ENCODE assay signal across 8 cellular contexts in the genomic region with DNA sequence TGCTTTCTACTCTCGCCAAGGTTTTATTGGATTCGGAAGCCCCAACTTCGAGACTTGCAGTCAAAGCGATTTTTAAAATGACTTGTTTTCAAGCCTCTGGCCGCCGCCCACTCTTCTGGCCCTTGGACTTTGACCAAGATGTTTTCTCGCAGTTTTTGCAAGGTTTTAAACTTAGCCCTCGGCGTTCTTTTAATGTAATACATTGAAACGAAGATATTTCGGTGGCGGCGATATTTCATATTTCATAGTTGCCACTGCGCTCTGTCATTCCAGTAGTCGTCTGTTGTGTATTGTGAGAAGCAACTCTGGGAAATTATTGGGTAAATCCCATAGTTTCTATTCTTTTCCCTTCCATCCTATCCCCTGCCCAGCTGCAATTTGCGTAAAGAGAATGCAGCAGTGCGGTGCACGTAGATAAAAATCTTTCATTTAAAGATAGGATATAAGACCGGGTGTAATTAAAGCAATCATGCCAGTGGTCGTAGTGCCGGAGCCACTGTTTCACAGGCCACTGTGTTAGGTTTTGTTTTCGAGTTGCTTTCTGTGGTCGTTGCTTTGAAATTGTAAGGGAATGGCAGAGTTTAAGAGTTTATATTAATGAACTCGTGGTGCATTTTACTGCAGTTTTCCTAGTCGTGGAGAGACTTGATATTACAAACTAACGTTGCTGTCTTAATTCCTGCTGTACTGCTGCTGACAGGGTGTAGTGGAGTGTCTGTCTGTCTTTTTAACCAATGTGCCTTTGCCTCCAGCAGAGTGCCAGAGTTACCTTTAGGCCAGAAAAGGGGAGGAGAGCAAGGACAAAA. TPM values are rescaled to one million over a fixed set of nuclear protein-coding genes. Genes with fewer than 3 reads are reported as not detected.
A peak's percentile ranks its signal among the peaks of the same experiment; 100 is the strongest.
DNase-seq lines count a peak whose midpoint lies in the region; ATAC-seq, FAIRE-seq and TF ChIP-seq lines count a peak whose summit lies in the region.

No MANE protein-coding gene starts in this region.

- H3K27me3 ChIP-seq in endocrine pancreas (ENCODE audit: control insufficient read depth, insufficient read depth, low read length) = no peaks in the 10 kb centered on the region
- H3K27me3 ChIP-seq in aorta (ENCODE audit: control insufficient read depth in 1 of 2, insufficient read depth in 2 of 2, low read length in 1 of 2) = no peaks in the 10 kb centered on the region

- peak; percentile 94 for FAIRE-seq in GM19239 (lab: Jason Lieb, UNC)

- intact Hi-C loops in aorta (cut with DNase I) = loop anchor here (5.0 to 10.0 kb wide), 2 partner anchors 60 to 147 kb away; no protein-coding TSS in a partner anchor

- peaks cover 17% of the 10 kb centered on the region for H3K4me1 ChIP-seq in endocrine pancreas (ENCODE audit: control insufficient read depth, insufficient read depth, low read length)
- peaks cover 0 to 2% of the 10 kb centered on the region in 2 donors for H3K4me1 ChIP-seq in aorta (ENCODE audit: control insufficient read depth in 1 of 2, insufficient read depth in 2 of 2, low read length in 2 of 2)

- no peaks in the 10 kb centered on the region for H3K36me3 ChIP-seq in SK-N-MC (ENCODE audit: insufficient read depth, low read length)
- H3K36me3 ChIP-seq in endocrine pancreas (ENCODE audit: control insufficient read depth, insufficient read depth, low read length) = no peaks in the 10 kb centered on the region
- no peaks in the 10 kb centered on the region for H3K36me3 ChIP-seq in aorta (ENCODE audit: control insufficient read depth in 1 of 2, insufficient read depth in 2 of 2, low read length in 1 of 2)

- in situ Hi-C loops in GM13977 (cut with MboI; ENCODE audit: low pct_unique_long_range_greater_than_20kb, low sequenced_read_pairs, unreplicated experiment) = no loop called here

- ATAC-seq in HG03378 (IDR thresholded peaks at IDR 0.05; ENCODE audit: unreplicated experiment) (peak; percentile 26), aorta (ENCODE audit: low FRiP score) (peak; percentile 32)

- peak; percentile 21 for DNase-seq in CMK (ENCODE audit: low read depth)
- no peak for DNase-seq in GM19239 (ENCODE audit: insufficient read length, low spot score)
- DNase-seq in SK-N-MC (ENCODE audit: low read depth, low spot score) = no peak
- peak; percentile 72 for DNase-seq in midbrain (lab: John Stamatoyannopoulos, UW)
- peak in 1 of 2 donors; percentile 44 for DNase-seq in aorta
- DNase-seq in GM13977 (ENCODE audit: low spot score) = no peak

- H3K4me3 ChIP-seq in SK-N-MC (peak overlapping the region; percentile 98), endocrine pancreas (ENCODE audit: control insufficient read depth, insufficient read depth, low read length) (peak overlapping the region; percentile 88), aorta (ENCODE audit: low read length in 2 of 2) (peak overlapping the region; percentile 97 to 100)

- TF ChIP-seq CTCF in GM13977 (IDR thresholded peaks at IDR 0.05; ENCODE audit: extremely low read depth, insufficient read depth, missing control alignments) = no peak

- whole genome bisulfite sequencing in aorta, 2 donors = 0 to 1% methylated on average over 26 of the region's 26 CpGs

- H3K9me3 ChIP-seq in SK-N-MC (ENCODE audit: low read depth, low read length) (no peaks in the 10 kb centered on the region), endocrine pancreas (ENCODE audit: control insufficient read depth, low read length) (no peaks in the 10 kb centered on the region), aorta (ENCODE audit: control insufficient read depth, low read length) (no peaks in the 10 kb centered on the region)

- H3K27ac ChIP-seq in SK-N-MC (peak overlapping the region; percentile 88), aorta (ENCODE audit: low read depth in 1 of 2, low read length in 2 of 2) (peak overlapping the region; percentile 82 to 97)

- peak overlapping the region; percentile 95 for H3K9ac ChIP-seq in SK-N-MC (ENCODE audit: insufficient read length)
- peak overlapping the region; percentile 85 for H3K9ac ChIP-seq in endocrine pancreas (ENCODE audit: control insufficient read depth, insufficient read depth, low read length)

RNA-seq across cellular contexts. Expression of a gene that starts 0.7 kb away (rescaled TPM):
- total RNA-seq in aorta = 10 to 100 TPM; 41.1 to 51.2 TPM
- polyA plus RNA-seq in aorta = 10 to 100 TPM; 18.4 to 22.5 TPM

RNA-seq across cellular contexts. Expression of a gene that starts 30.4 kb away (rescaled TPM):
- 10 to 100 TPM; 13.7 to 19.3 TPM for total RNA-seq in aorta
- polyA plus RNA-seq in aorta = 10 to 100 TPM in 1 of 2 donors, 1 to 10 TPM in 1; 2.6 to 10.1 TPM

Comparison
In these comparisons a context has a peak if more than half of its experiments do, and no peak if none do; other contexts are left out.
1. DNase-seq: peak in CMK (single experiment) and midbrain (single experiment); none in GM19239 (single experiment), SK-N-MC (single experiment) and GM13977 (single experiment).
2. Peak in every context shown above with its lines, with median percentiles within 50 percentile points of each other: H3K4me3 ChIP-seq.